6 cellular contexts compared by ENCODE assay signal in genomic region chr15:34193272-34193671, GRCh38. TPM values are rescaled to one million over a fixed set of nuclear protein-coding genes. Genes with fewer than 3 reads are reported as not detected.
DNase-seq lines count a peak whose midpoint lies in the region; ATAC-seq, FAIRE-seq and TF ChIP-seq lines count a peak whose summit lies in the region.
"Not testable (repeated sequence)": the region's sequence is repeated elsewhere in the genome, so short reads cannot be mapped to it uniquely, and the experiment has no call there.

No MANE protein-coding gene starts in this region.

- not testable (repeated sequence) for H3K4me2 ChIP-seq in H9 (ENCODE audit: insufficient read depth, insufficient read length, low read length); H1 (ENCODE audit: insufficient read depth in 1 of 2, low read depth in 2 of 2, low read length in 2 of 2); mesendoderm (ENCODE audit: low read length)

- H3T11ph ChIP-seq in H9 (ENCODE audit: low read length), result not testable (repeated sequence)

- not testable (repeated sequence) for H2AK5ac ChIP-seq in H9 (ENCODE audit: insufficient read length, low read length); H1 (ENCODE audit: low read depth, low read length); mesendoderm (ENCODE audit: low read length)

- H3K27ac ChIP-seq in H9 (ENCODE audit: insufficient read length, low read depth, low read length); H1 (ENCODE audit: low read depth, low read length); mesendoderm (ENCODE audit: low read depth, low read length): not testable (repeated sequence)

- not testable (repeated sequence) for H3K9me3 ChIP-seq in BE2C; H9 (ENCODE audit: control insufficient read depth, low read depth, low read length); H1 (ENCODE audit: insufficient read depth in 2 of 2, low read depth in 1 of 2, low read length in 1 of 2)

- ATAC-seq in WTC11, result peak; percentile 58; the same call in 1 of the 2 replicates

- H2BK120ac ChIP-seq in H9 (ENCODE audit: low read depth, low read length, poor library complexity, severe bottlenecking); H1 (replicated peaks; ENCODE audit: low read depth, low read length); mesendoderm (ENCODE audit: low read depth, low read length): not testable (repeated sequence)

- not testable (repeated sequence) for H2AFZ ChIP-seq in H9 (ENCODE audit: low read length); H1 (ENCODE audit: low read length)

- WGBS in H9 (ENCODE audit: extremely low coverage, insufficient read length, low lambda C conversion rate), result no CpG with 5 or more reads among the region's 7 CpGs
- WGBS in H1 (ENCODE audit: extremely low coverage in 1 of 2, insufficient coverage in 1 of 2, insufficient read length in 1 of 2, insufficient replicate concordance in 2 of 2, low coverage in 1 of 2, low lambda C conversion rate in 2 of 2, missing lambda C conversion rate in 1 of 2), 2 experiments, result 79% methylated on average over 7 of the region's 7 CpGs; no CpG with 5 or more reads in 1 of the 2 experiments
- WGBS in mesendoderm (ENCODE audit: extremely low coverage, insufficient coverage, low lambda C conversion rate), result no CpG with 5 or more reads among the region's 7 CpGs

- not testable (repeated sequence) for TF ChIP-seq EP300 in H1 (IDR thresholded peaks at IDR 0.05; ENCODE audit: borderline replicate concordance in 1 of 2, low read depth in 2 of 2, low read length in 2 of 2)

- CTCF ChIA-PET in WTC11 (lab: Charles Lee), result interaction anchor here (0.6 to 1.8 kb wide), 9 partner anchors 9 to 163 kb away, joined by 3 to 18 read pairs (median 4); partner anchors contain the start of gene KATNBL1
- CTCF ChIA-PET in H1 (lab: Charles Lee; ENCODE audit: partially characterized antibody), result interaction anchor here (0.6 to 1.8 kb wide), 12 partner anchors 9 to 159 kb away, joined by 3 to 7 read pairs (median 4); no protein-coding TSS in a partner anchor

- H2BK5ac ChIP-seq in H9 (ENCODE audit: insufficient read length, low read length); H1 (ENCODE audit: low read depth, low read length); mesendoderm (ENCODE audit: low read length): not testable (repeated sequence)

- H2BK12ac ChIP-seq in H9 (ENCODE audit: insufficient read length, low read depth, low read length); H1 (ENCODE audit: low read depth, low read length): not testable (repeated sequence)

- not testable (repeated sequence) for H3K4me1 Mint-ChIP-seq in H9, WTC11

- H3K9ac ChIP-seq in H9 (ENCODE audit: extremely low read depth, insufficient read length, low read length); H1 (replicated peaks in 1 of 4; ENCODE audit: extremely low read depth in 1 of 4, low read depth in 3 of 4, low read length in 3 of 4); mesendoderm (ENCODE audit: low read length): not testable (repeated sequence)

- not testable (repeated sequence) for H4K5ac ChIP-seq in H9 (ENCODE audit: insufficient read length, low read depth, low read length); H1 (ENCODE audit: insufficient read length, low read depth, low read length); mesendoderm (ENCODE audit: low read length)

- TF ChIP-seq CTCF in BE2C (IDR thresholded peaks at IDR 0.05; ENCODE audit: low read depth, low read length), result peak; percentile 19; the same call in 1 of the 2 replicates
- TF ChIP-seq CTCF in H9 (conservative IDR thresholded peaks at IDR 0.05), result peak; percentile 55
- peak; percentile 10 for TF ChIP-seq CTCF in NB4 (IDR thresholded peaks at IDR 0.05; ENCODE audit: low read depth, low read length)
- not testable (repeated sequence) for TF ChIP-seq CTCF in WTC11 (IDR thresholded peaks at IDR 0.05)
- peak; percentile 15 to 34 (median 32); a peak in 3 of 4 replicates for TF ChIP-seq CTCF in H1 (IDR thresholded peaks at IDR 0.05; ENCODE audit: control extremely low read depth in 1 of 3, insufficient read depth in 1 of 3, low read depth in 1 of 3, low read length in 3 of 3)

- not testable (repeated sequence) for TF ChIP-seq POLR2A in NB4 (IDR thresholded peaks at IDR 0.05; ENCODE audit: extremely low read depth, insufficient read length); H1 (IDR thresholded peaks at IDR 0.05; ENCODE audit: control extremely low read depth in 1 of 2, low read depth in 2 of 2, low read length in 2 of 2)

- not testable (repeated sequence) for H3K4me1 ChIP-seq in BE2C; H9 (ENCODE audit: insufficient read depth, low read length); H1 (replicated peaks in 1 of 4; ENCODE audit: control insufficient read depth in 3 of 4, insufficient read depth in 4 of 4, low read length in 3 of 4); mesendoderm (ENCODE audit: control insufficient read depth, low read depth, low read length)

- H3K79me1 ChIP-seq in H9 (ENCODE audit: insufficient read depth, low read depth, low read length, poor library complexity, severe bottlenecking); H1 (ENCODE audit: low read depth, low read length); mesendoderm (ENCODE audit: low read length): not testable (repeated sequence)

- H3K23ac ChIP-seq in H9 (ENCODE audit: insufficient read length, low read depth, low read length); H1 (ENCODE audit: insufficient read length); mesendoderm (ENCODE audit: low read length): not testable (repeated sequence)

- POLR2A ChIA-PET in WTC11 (lab: Charles Lee), result interaction anchor here (1.3 kb wide), 1 partner anchor 17 kb away, joined by 3 read pairs; the partner anchor contains the start of gene KATNBL1
- POLR2A ChIA-PET in H1 (lab: Charles Lee; ENCODE audit: partially characterized antibody), result interaction anchor here (0.6 to 1.3 kb wide), 4 partner anchors 10 to 67 kb away, joined by 3 to 4 read pairs (median 4); no protein-coding TSS in a partner anchor

- H4K8ac ChIP-seq in H9 (replicated peaks; ENCODE audit: insufficient read length, low read depth, low read length); H1 (ENCODE audit: extremely low read depth, insufficient read depth, low read length); mesendoderm (ENCODE audit: low read depth, low read length): not testable (repeated sequence)

- H3K9me3 Mint-ChIP-seq in H9, WTC11: not testable (repeated sequence)

- H3K27me3 ChIP-seq in BE2C; H9 (ENCODE audit: insufficient read depth, low read length); H1 (replicated peaks in 1 of 4; ENCODE audit: control insufficient read depth in 3 of 4, extremely low read depth in 1 of 4, insufficient read depth in 3 of 4, low read length in 3 of 4); mesendoderm (ENCODE audit: insufficient read depth, low read length, poor library complexity): not testable (repeated sequence)

- H2BK20ac ChIP-seq in H9 (ENCODE audit: low read depth, low read length, poor library complexity, severe bottlenecking); H1 (ENCODE audit: low read length): not testable (repeated sequence)

- not testable (repeated sequence) for H3K4me3 Mint-ChIP-seq in H9, WTC11

- not testable (repeated sequence) for H3K27me3 Mint-ChIP-seq in H9 (ENCODE audit: low read depth); WTC11 (ENCODE audit: low read depth)

- H2BK15ac ChIP-seq in H9 (ENCODE audit: low read depth, low read length); H1 (ENCODE audit: low read length); mesendoderm (replicated peaks; ENCODE audit: low read depth): not testable (repeated sequence)

- not testable (repeated sequence) for H3K79me2 ChIP-seq in H9 (ENCODE audit: insufficient read depth, low read length)
- H3K79me2 ChIP-seq in H1 (ENCODE audit: control insufficient read depth in 1 of 2, insufficient read depth in 2 of 2, low read length in 2 of 2), result peaks cover 0 to 77% of the 10 kb centered on the region in 2 experiments; a peak in 2 of 4 replicates
- H3K79me2 ChIP-seq in mesendoderm (ENCODE audit: control insufficient read depth, insufficient read depth, low read length), result peaks cover 11% of the 10 kb centered on the region

- H3K27ac Mint-ChIP-seq in H9, WTC11: not testable (repeated sequence)

- not testable (repeated sequence) for DNase-seq in BE2C; NB4 (ENCODE audit: low read depth); H1 (ENCODE audit: low read depth in 1 of 2, low spot score in 2 of 2)
- peak; percentile 36 for DNase-seq in H9
- peak; percentile 39 for DNase-seq in WTC11 (ENCODE audit: low spot score)
- peak; percentile 27 for DNase-seq in mesendoderm

- not testable (repeated sequence) for H3K23me2 ChIP-seq in H9 (ENCODE audit: insufficient read length, low read depth, low read length, poor library complexity, severe bottlenecking); H1 (ENCODE audit: low read depth, low read length)

- H4K91ac ChIP-seq in H9 (ENCODE audit: insufficient read length, low read depth, low read length); H1 (replicated peaks; ENCODE audit: insufficient read length, low read length): not testable (repeated sequence)

- H3K4ac ChIP-seq in H9 (ENCODE audit: low read depth, low read length); H1 (replicated peaks; ENCODE audit: insufficient read length, low read depth, low read length); mesendoderm (ENCODE audit: low read depth, low read length): not testable (repeated sequence)

- peaks cover 5 to 17% (median 13%) of the 10 kb centered on the region in 3 experiments for H3K36me3 Mint-ChIP-seq in H9 (ENCODE audit: insufficient read depth in 1 of 3, low read depth in 3 of 3)
- not testable (repeated sequence) for H3K36me3 Mint-ChIP-seq in WTC11

- not testable (repeated sequence) for H3K18ac ChIP-seq in H9 (ENCODE audit: insufficient read length, low read depth, low read length); H1 (ENCODE audit: extremely low read depth, low read length); mesendoderm (ENCODE audit: low read length)

- not testable (repeated sequence) for H4K20me1 ChIP-seq in H9 (ENCODE audit: control insufficient read depth, insufficient read depth, insufficient read length); H1 (replicated peaks in 1 of 2; ENCODE audit: control insufficient read depth in 1 of 2, insufficient read depth in 2 of 2, low read length in 2 of 2)

- H3K14ac ChIP-seq in H9 (ENCODE audit: insufficient read depth, low read length); H1 (ENCODE audit: insufficient read length): not testable (repeated sequence)

- H3K36me3 ChIP-seq in BE2C; H1 (ENCODE audit: control insufficient read depth in 2 of 4, insufficient read depth in 4 of 4, low read length in 3 of 4); mesendoderm (ENCODE audit: control insufficient read depth, insufficient read depth, low read length): not testable (repeated sequence)

- not testable (repeated sequence) for TF ChIP-seq RAD21 in H1 (IDR thresholded peaks at IDR 0.05 in 1 of 2, conservative IDR thresholded peaks at IDR 0.05 in 1 of 2; ENCODE audit: low read depth in 2 of 2, low read length in 2 of 2)

- not testable (repeated sequence) for H3K56ac ChIP-seq in H9 (ENCODE audit: insufficient read length, low read depth, low read length); H1 (replicated peaks; ENCODE audit: insufficient read length, low read depth, low read length); mesendoderm (ENCODE audit: low read length)

- H3K4me3 ChIP-seq in BE2C (ENCODE audit: low read depth, low read length); NB4 (ENCODE audit: low read depth, low read length); H1 (ENCODE audit: extremely low read depth in 1 of 4, insufficient read depth in 2 of 4, low read depth in 3 of 4, low read length in 4 of 4); mesendoderm (ENCODE audit: low read length): not testable (repeated sequence)

- FAIRE-seq in H1 (lab: Jason Lieb, UNC), result not testable (repeated sequence)

RNA-seq across cellular contexts. Expression of gene KATNBL1, which starts 16.6 kb away (rescaled TPM):
- polyA plus RNA-seq in BE2C (2012; ENCODE audit: insufficient read depth, insufficient read length, low read depth), result 8.7 TPM
- total RNA-seq in H9 (2021) (43.5 and 46.8 TPM in 2 replicates), WTC11 (2021) (41.8 to 45.8 TPM (median 43.2 TPM) in 3 replicates)
- total RNA-seq in H1 (2021; fragmentation: NEBNext Ultra II Directional; extraction: Animal tissue kit (Norgen Biotek cat#: 25700)), result 50.3 and 51.4 TPM in 2 replicates
- 9.4 and 14.2 TPM in 2 replicates for polyA plus RNA-seq in H1 (2011; rRNA removed)
- 24.6 TPM for polyA plus RNA-seq in H1 (2011; cell fraction: cytosol; rRNA removed)
- polyA plus RNA-seq in H1 (2011; cell fraction: nucleus; rRNA removed), result 15.2 TPM
- polyA plus RNA-seq in H1 (2012, experiment 1 of 2), result 18.3 to 41.0 TPM (median 25.8 TPM) in 4 replicates
- 12.6 TPM for polyA plus RNA-seq in H1 (2012, experiment 2 of 2)
- 26.6 TPM for polyA plus RNA-seq in H1 (2013, experiment 1 of 2)
- polyA plus RNA-seq in H1 (2013, experiment 2 of 2), result 23.6 TPM
- 11.6 and 19.1 TPM in 2 replicates for polyA minus RNA-seq in H1 (2011; rRNA and poly(A)+ RNA removed)
- 22.7 TPM for polyA minus RNA-seq in H1 (2011; cell fraction: cytosol; rRNA and poly(A)+ RNA removed)
- polyA minus RNA-seq in H1 (2011; cell fraction: nucleus; rRNA and poly(A)+ RNA removed), result 54.7 TPM
- 14.6 TPM for polyA plus RNA-seq in mesendoderm (2013, experiment 1 of 2)
- polyA plus RNA-seq in mesendoderm (2013, experiment 2 of 2), result 14.2 TPM

RNA-seq across cellular contexts. Expression of gene EMC4, which starts 31.5 kb away (rescaled TPM):
- 451 TPM for polyA plus RNA-seq in BE2C (2012; ENCODE audit: insufficient read depth, insufficient read length, low read depth)
- 108 and 109 TPM in 2 replicates for total RNA-seq in H9 (2021)
- 96.8 to 102 TPM (median 97.0 TPM) in 3 replicates for total RNA-seq in WTC11 (2021)
- 87.5 and 93.3 TPM in 2 replicates for total RNA-seq in H1 (2021; fragmentation: NEBNext Ultra II Directional; extraction: Animal tissue kit (Norgen Biotek cat#: 25700))
- polyA plus RNA-seq in H1 (2011; rRNA removed), result 70.3 and 89.9 TPM in 2 replicates
- polyA plus RNA-seq in H1 (2011; cell fraction: cytosol; rRNA removed), result 99.1 TPM
- 91.7 TPM for polyA plus RNA-seq in H1 (2011; cell fraction: nucleus; rRNA removed)
- polyA plus RNA-seq in H1 (2012, experiment 1 of 2), result 86.4 to 128 TPM (median 108 TPM) in 4 replicates
- polyA plus RNA-seq in H1 (2012, experiment 2 of 2), result 91.3 TPM
- polyA plus RNA-seq in H1 (2013, experiment 1 of 2), result 193 TPM
- 233 TPM for polyA plus RNA-seq in H1 (2013, experiment 2 of 2)
- polyA minus RNA-seq in H1 (2011; rRNA and poly(A)+ RNA removed), result 40.8 and 50.1 TPM in 2 replicates
- polyA minus RNA-seq in H1 (2011; cell fraction: cytosol; rRNA and poly(A)+ RNA removed), result 44.8 TPM
- polyA minus RNA-seq in H1 (2011; cell fraction: nucleus; rRNA and poly(A)+ RNA removed), result 38.6 TPM
- 174 TPM for polyA plus RNA-seq in mesendoderm (2013, experiment 1 of 2)
- polyA plus RNA-seq in mesendoderm (2013, experiment 2 of 2), result 176 TPM
